17 cellular contexts compared by ENCODE assay signal in the genomic region with DNA sequence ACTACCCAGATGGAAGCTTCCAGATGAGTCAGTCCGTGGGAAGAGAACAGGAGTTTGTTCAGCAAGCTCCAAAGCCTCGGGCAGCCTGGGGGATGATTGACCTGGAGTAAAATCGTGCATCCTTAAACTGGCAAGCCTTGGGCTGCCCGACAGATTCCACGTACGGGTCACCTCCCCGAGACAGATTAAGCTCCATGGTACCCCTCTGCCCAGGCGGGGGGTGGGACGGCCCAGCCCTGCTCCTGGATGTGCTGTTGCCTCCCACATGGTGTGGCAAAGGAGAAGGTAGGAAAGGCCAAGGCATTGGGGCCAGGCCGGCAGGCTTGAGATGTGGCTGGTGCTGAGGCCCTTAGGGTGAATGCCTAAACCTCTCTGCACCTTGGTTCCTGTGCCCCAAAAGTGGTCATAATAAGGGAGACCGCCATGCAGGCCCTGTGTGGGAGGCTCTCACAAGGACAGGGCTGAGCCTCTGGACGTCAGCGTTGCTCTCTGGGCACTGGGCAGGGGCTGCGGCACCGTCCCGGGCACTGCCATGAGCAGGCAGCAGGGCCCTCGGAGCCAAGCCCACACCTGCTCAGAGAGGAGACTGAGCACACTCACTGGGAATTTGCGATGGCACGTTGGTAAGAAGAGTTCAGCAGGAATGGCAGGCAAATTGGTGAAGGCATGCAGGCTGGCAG.
"Had no signal": no experiment of that assay in that cellular context is flagged by ENCODE, and none has a peak within 500 bp of the region (broad histone marks: within the 10 kb centered on the region; RNA-seq: fewer than 3 reads in every experiment).

No MANE protein-coding gene starts in this region.

- H3K36me3 ChIP-seq: adrenal gland, gastrocnemius medialis, thoracic aorta, uterus had no signal

- H3K4me1 ChIP-seq: adrenal gland, gastrocnemius medialis, psoas muscle, uterus had no signal

- H3K27ac ChIP-seq: adrenal gland, epithelial cell of prostate, gastrocnemius medialis, psoas muscle, thoracic aorta, uterus had no signal

- H3K27me3 Mint-ChIP-seq: activated naive CD4-positive, alpha-beta T cell treated with anti-CD3 and anti-CD28 coated beads, Interleukin-2, amount 10 ng/mL, durations not matched to agents 7 days and 5 days; stimulated activated naive CD8-positive, alpha-beta T cell treated with anti-CD3 and anti-CD28 coated beads, Interleukin-15, amount 100 ng/mL, for 72 hours had no signal

- H3K36me3 Mint-ChIP-seq: activated naive CD4-positive, alpha-beta T cell treated with anti-CD3 and anti-CD28 coated beads, Interleukin-2, amount 10 ng/mL, durations not matched to agents 7 days and 5 days; naive B cell had no signal

- H3K9me3 ChIP-seq: adrenal gland, gastrocnemius medialis, psoas muscle, thoracic aorta, uterus had no signal

- H3K27ac Mint-ChIP-seq: activated naive CD4-positive, alpha-beta T cell treated with anti-CD3 and anti-CD28 coated beads, Interleukin-2, amount 10 ng/mL, durations not matched to agents 7 days and 5 days; activated T-helper 1 cell treated with anti-CD3 and anti-CD28 coated beads, Interleukin-12 subunit alpha, Interleukin-12 subunit beta, Interleukin-2, Interleukin-4 antibody, amounts not matched to agents 30 ng/mL and 10 ng/mL and 1 ng/mL, durations not matched to agents 14 hours and 24 hours and 36 hours; naive B cell; stimulated activated naive CD8-positive, alpha-beta T cell treated with anti-CD3 and anti-CD28 coated beads, Interleukin-15, amount 100 ng/mL, for 72 hours; T-helper 2 cell treated with Interferon-gamma antibody and Interleukin-4, amounts not matched to agents 5 μg/mL and 100 μg/mL, for 36 hours had no signal

- DNase-seq: activated naive CD4-positive, alpha-beta T cell treated with anti-CD3 and anti-CD28 coated beads, Interleukin-2, amount 10 ng/mL, durations not matched to agents 7 days and 5 days; central memory CD4-positive, alpha-beta T cell; effector memory CD4-positive, alpha-beta T cell; gastrocnemius medialis; midbrain; naive B cell; stimulated activated CD4-positive, alpha-beta T cell treated with anti-CD3 and anti-CD28 coated beads, Interleukin-4, amount 100 ng/mL, for 4 hours; stimulated activated naive CD8-positive, alpha-beta T cell treated with anti-CD3 and anti-CD28 coated beads, Interleukin-15, amount 100 ng/mL, for 72 hours; SW 1271; uterus had no signal

- H3K27me3 ChIP-seq: uterus had no signal

- ATAC-seq: activated CD4-positive, CD25-positive, alpha-beta regulatory T cell treated with anti-CD3 and anti-CD28 coated beads, Interleukin-2, amount 50 U/mL, for 24 hours; gastrocnemius medialis; psoas muscle; stimulated activated naive CD8-positive, alpha-beta T cell treated with anti-CD3 and anti-CD28 coated beads, Interleukin-15, amount 100 ng/mL, for 72 hours had no signal

- H3K4me3 ChIP-seq: adrenal gland, gastrocnemius medialis, psoas muscle, thoracic aorta, uterus had no signal

- H3K4me1 Mint-ChIP-seq: activated naive CD4-positive, alpha-beta T cell treated with anti-CD3 and anti-CD28 coated beads, Interleukin-2, amount 10 ng/mL, durations not matched to agents 7 days and 5 days; naive B cell; stimulated activated naive CD8-positive, alpha-beta T cell treated with anti-CD3 and anti-CD28 coated beads, Interleukin-15, amount 100 ng/mL, for 72 hours had no signal

- H3K4me3 Mint-ChIP-seq: activated naive CD4-positive, alpha-beta T cell treated with anti-CD3 and anti-CD28 coated beads, Interleukin-2, amount 10 ng/mL, durations not matched to agents 7 days and 5 days; activated T-helper 1 cell treated with anti-CD3 and anti-CD28 coated beads, Interleukin-12 subunit alpha, Interleukin-12 subunit beta, Interleukin-2, Interleukin-4 antibody, amounts not matched to agents 30 ng/mL and 10 ng/mL and 1 ng/mL, durations not matched to agents 14 hours and 24 hours and 36 hours; naive B cell; stimulated activated naive CD8-positive, alpha-beta T cell treated with anti-CD3 and anti-CD28 coated beads, Interleukin-15, amount 100 ng/mL, for 72 hours; T-helper 2 cell treated with Interferon-gamma antibody and Interleukin-4, amounts not matched to agents 5 μg/mL and 100 μg/mL, for 36 hours had no signal
